Comparison of ENCODE assay signal across 8 cellular contexts in the genomic region with DNA sequence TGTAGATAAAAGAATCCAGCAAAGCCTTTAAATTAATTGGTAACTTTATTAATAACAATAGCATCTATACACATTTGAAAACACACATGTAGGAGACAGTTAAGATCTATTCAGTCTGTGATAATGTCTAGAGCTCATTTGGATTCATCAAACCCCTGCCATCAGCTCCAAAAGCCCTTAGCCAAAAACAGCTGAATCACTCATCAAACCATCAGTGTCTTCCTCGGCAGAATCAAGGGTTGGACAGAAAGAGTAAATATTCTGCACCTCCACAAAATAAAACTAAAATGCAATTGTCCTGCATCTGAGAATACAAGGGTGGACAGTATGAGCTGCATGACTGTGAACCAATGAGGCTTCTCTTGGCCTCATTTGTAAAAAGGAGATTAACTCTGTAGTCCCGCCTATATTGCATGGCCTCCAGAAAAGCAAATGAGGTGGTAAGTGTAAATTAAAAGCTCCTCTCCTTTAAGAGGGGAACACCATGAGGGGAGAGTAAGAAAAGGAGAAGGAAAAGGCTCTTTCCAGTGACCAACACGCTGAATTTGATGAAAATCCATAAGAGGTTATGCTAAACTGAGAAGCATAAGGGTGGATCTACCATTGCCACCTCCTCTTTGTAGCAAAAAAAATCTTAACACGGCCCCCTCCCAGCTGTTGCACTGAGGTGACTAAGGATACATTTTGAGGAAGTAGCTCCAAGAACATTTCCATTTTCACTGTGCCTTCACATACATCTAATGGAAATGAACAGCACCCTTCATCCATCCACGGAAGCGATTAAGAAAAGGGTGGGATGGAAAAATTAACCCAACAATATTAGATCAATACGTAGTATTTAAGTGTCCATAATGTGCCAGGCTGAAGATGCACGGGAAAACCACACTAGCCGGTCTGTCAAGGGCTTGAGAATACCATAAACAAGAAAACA. TPM values are rescaled to one million over a fixed set of nuclear protein-coding genes. Genes with fewer than 3 reads are reported as not detected.
DNase-seq lines count a peak whose midpoint lies in the region; ATAC-seq and TF ChIP-seq lines count a peak whose summit lies in the region.

No MANE protein-coding gene starts in this region.

- peak overlapping the region; percentile 43 for H3K18ac ChIP-seq in mesendoderm (ENCODE audit: low read length)

- in situ Hi-C loops in brain microvascular endothelial cell (cut with HindIII; ENCODE audit: low pct_ligation_motif_present, low sequenced_read_pairs), result no loop called here

- no peaks in the 10 kb centered on the region for H3K79me1 ChIP-seq in mesendoderm (ENCODE audit: low read length)

- H2AK5ac ChIP-seq in mesendoderm (ENCODE audit: low read length), result no peak overlapping the region

- H3F3A ChIP-seq in GM23338 (replicated peaks; ENCODE audit: low read depth), result peaks cover 12% of the 10 kb centered on the region; the same call in 1 of the 2 replicates

- peak overlapping the region; percentile 39 for H4K8ac ChIP-seq in mesendoderm (ENCODE audit: low read depth, low read length)

- peak; percentile 1; the same call in 1 of the 3 replicates for ATAC-seq in GM23338
- ATAC-seq in HG02588 (IDR thresholded peaks at IDR 0.05; ENCODE audit: unreplicated experiment), result no peak

- no peak overlapping the region for H3K27ac Mint-ChIP-seq in GM23338
- no peak overlapping the region for H3K27ac Mint-ChIP-seq in mesothelial cell of epicardium

- no peak for TF ChIP-seq CTCF in GM23338 (conservative IDR thresholded peaks at IDR 0.05; ENCODE audit: low read depth in 2 of 2)
- no peak for TF ChIP-seq CTCF in brain microvascular endothelial cell (IDR thresholded peaks at IDR 0.05; ENCODE audit: low read depth, low read length, missing control alignments)
- TF ChIP-seq CTCF in mesothelial cell of epicardium (IDR thresholded peaks at IDR 0.05; ENCODE audit: unreplicated experiment), result no peak

- H3K4me1 Mint-ChIP-seq in GM23338 (peaks cover 6% of the 10 kb centered on the region; the same call in 2 of the 3 replicates), mesothelial cell of epicardium (peaks cover 2% of the 10 kb centered on the region)

- H2AFZ ChIP-seq in GM23338, result no peak overlapping the region

- H3K9me3 Mint-ChIP-seq in GM23338 (no peaks in the 10 kb centered on the region), mesothelial cell of epicardium (no peaks in the 10 kb centered on the region)

- H3K79me2 ChIP-seq in GM23338 (replicated peaks; ENCODE audit: insufficient read depth), result 0 out of 2 replicates have a peak, but pooled peaks cover 7% of the 10 kb centered on the region
- H3K79me2 ChIP-seq in mesendoderm (ENCODE audit: control insufficient read depth, insufficient read depth, low read length), result no peaks in the 10 kb centered on the region

- peak overlapping the region; percentile 84 to 96 (median 90) for H3K4me2 ChIP-seq in BLaER1 treated with 17β-estradiol and CSF1 and Interleukin-3, amounts not matched to agents 10 nM and 100 nM
- peak overlapping the region; percentile 80 for H3K4me2 ChIP-seq in GM23338
- H3K4me2 ChIP-seq in mesendoderm (ENCODE audit: low read length), result peak overlapping the region; percentile 96

- no peak overlapping the region for H4K5ac ChIP-seq in mesendoderm (ENCODE audit: low read length)

- H3K36me3 Mint-ChIP-seq in GM23338 (ENCODE audit: low read depth) (no peaks in the 10 kb centered on the region), mesothelial cell of epicardium (no peaks in the 10 kb centered on the region)

- H3K9me2 ChIP-seq in GM23338 (ENCODE audit: insufficient read depth), result no peaks in the 10 kb centered on the region

- H3K9me3 ChIP-seq in BLaER1 treated with 17β-estradiol and CSF1 and Interleukin-3, amounts not matched to agents 10 nM and 100 nM (replicated peaks in 1 of 11), result no peaks in the 10 kb centered on the region

- H4K20me1 ChIP-seq in BLaER1 treated with 17β-estradiol and CSF1 and Interleukin-3, amounts not matched to agents 10 nM and 100 nM, result peaks cover 11 to 57% (median 27%) of the 10 kb centered on the region in 11 experiments; a peak in 15 of 22 replicates
- no peaks in the 10 kb centered on the region for H4K20me1 ChIP-seq in GM23338 (replicated peaks; ENCODE audit: insufficient read depth)

- H2BK120ac ChIP-seq in mesendoderm (ENCODE audit: low read depth, low read length), result no peak overlapping the region

- peaks cover 22 to 36% (median 26%) of the 10 kb centered on the region in 10 experiments for H3K4me1 ChIP-seq in BLaER1 treated with 17β-estradiol and CSF1 and Interleukin-3, amounts not matched to agents 10 nM and 100 nM
- H3K4me1 ChIP-seq in GM23338 (ENCODE audit: insufficient read depth) (peaks cover 3% of the 10 kb centered on the region; the same call in 1 of the 2 replicates), mesendoderm (ENCODE audit: control insufficient read depth, low read depth, low read length) (no peaks in the 10 kb centered on the region)

- no peaks in the 10 kb centered on the region for H3K36me3 ChIP-seq in BLaER1 treated with 17β-estradiol and CSF1 and Interleukin-3, amounts not matched to agents 10 nM and 100 nM
- H3K36me3 ChIP-seq in GM23338 (ENCODE audit: insufficient read depth) (no peaks in the 10 kb centered on the region), brain microvascular endothelial cell (replicated peaks) (no peaks in the 10 kb centered on the region), mesendoderm (ENCODE audit: control insufficient read depth, insufficient read depth, low read length) (no peaks in the 10 kb centered on the region)

- no peaks in the 10 kb centered on the region for H3K27me3 ChIP-seq in BLaER1 treated with 17β-estradiol and CSF1 and Interleukin-3, amounts not matched to agents 10 nM and 100 nM
- H3K27me3 ChIP-seq in GM23338 (ENCODE audit: insufficient read depth) (no peaks in the 10 kb centered on the region), brain microvascular endothelial cell (replicated peaks) (no peaks in the 10 kb centered on the region), mesendoderm (ENCODE audit: insufficient read depth, low read length, poor library complexity) (no peaks in the 10 kb centered on the region)

- H2BK5ac ChIP-seq in mesendoderm (ENCODE audit: low read length), result peak overlapping the region; percentile 69

- peak; percentile 35 for DNase-seq in GM23338 (ENCODE audit: low spot score)
- DNase-seq in NCI-H748 treated with DMSO at 0.1 percent for 48 hours (lab: John Stamatoyannopoulos, UW), result peak; percentile 32
- DNase-seq in brain microvascular endothelial cell, result peak; percentile 7
- DNase-seq in mesendoderm, result peak; percentile 74
- no peak for DNase-seq in HuH-7 (ENCODE audit: low spot score)
- no peak for DNase-seq in mesothelial cell of epicardium (ENCODE audit: low spot score in 2 of 2, unreplicated experiment in 2 of 2)

- H3K27ac ChIP-seq in BLaER1 treated with 17β-estradiol and CSF1 and Interleukin-3, amounts not matched to agents 10 nM and 100 nM, result peak overlapping the region; percentile 88 to 97 (median 94)
- H3K27ac ChIP-seq in GM23338 (ENCODE audit: low read depth), result peak overlapping the region; percentile 99
- H3K27ac ChIP-seq in brain microvascular endothelial cell, result peak overlapping the region; percentile 96
- peak overlapping the region; percentile 82 for H3K27ac ChIP-seq in mesendoderm (ENCODE audit: low read depth, low read length)

- H3K27me3 Mint-ChIP-seq in GM23338 (ENCODE audit: insufficient read depth, low read depth, poor library complexity) (peaks cover 2% of the 10 kb centered on the region), mesothelial cell of epicardium (ENCODE audit: low read depth) (no peaks in the 10 kb centered on the region)

- no peak overlapping the region for H2BK15ac ChIP-seq in mesendoderm (replicated peaks; ENCODE audit: low read depth)

- H3K56ac ChIP-seq in mesendoderm (ENCODE audit: low read length), result peak overlapping the region; percentile 94

- no peak overlapping the region for H3K23ac ChIP-seq in mesendoderm (ENCODE audit: low read length)

- H3K4me3 Mint-ChIP-seq in GM23338 (no peak overlapping the region), mesothelial cell of epicardium (no peak overlapping the region)

- peak overlapping the region; percentile 24 for H3K4ac ChIP-seq in mesendoderm (ENCODE audit: low read depth, low read length)

- peak overlapping the region; percentile 87 to 97 (median 94) for H3K9ac ChIP-seq in BLaER1 treated with 17β-estradiol and CSF1 and Interleukin-3, amounts not matched to agents 10 nM and 100 nM
- H3K9ac ChIP-seq in mesendoderm (ENCODE audit: low read length), result peak overlapping the region; percentile 66

- H3K4me3 ChIP-seq in BLaER1 treated with 17β-estradiol and CSF1 and Interleukin-3, amounts not matched to agents 10 nM and 100 nM, result peak overlapping the region; percentile 59 to 80 (median 76)
- H3K4me3 ChIP-seq in GM23338 (peak overlapping the region; percentile 87), brain microvascular endothelial cell (ENCODE audit: low read depth, low read length) (peak overlapping the region; percentile 68), mesendoderm (ENCODE audit: low read length) (peak overlapping the region; percentile 27)

- WGBS in mesendoderm (ENCODE audit: extremely low coverage, insufficient coverage, low lambda C conversion rate), result no CpG with 5 or more reads among the region's 9 CpGs

TF ChIP-seq in GM23338, 12 proteins besides CTCF, POLR2A, EP300 and RAD21 (continues in another document):
- TF ChIP-seq JUNB (IDR thresholded peaks at IDR 0.05; ENCODE audit: unreplicated experiment) (no peak), EZH2phosphoT487 (IDR thresholded peaks at IDR 0.05; ENCODE audit: unreplicated experiment) (no peak)

RNA-seq across cellular contexts. Expression of gene BOLA1, which starts 14.7 kb away (rescaled TPM):
- 13.4 and 18.4 TPM in 2 replicates for total RNA-seq in GM23338 (2014; rRNA removed; shearing (Covaris generic))
- 23.1 and 26.2 TPM in 2 replicates for polyA plus RNA-seq in GM23338 (2016; fragmentation: Nextera tagmentation; extraction: Ambion mirVana)
- 6.0 TPM for polyA plus RNA-seq in mesendoderm (2013, experiment 1 of 2)
- polyA plus RNA-seq in mesendoderm (2013, experiment 2 of 2), result 6.8 TPM
- total RNA-seq in mesothelial cell of epicardium, result 11.6 to 12.4 TPM (median 11.7 TPM) in 3 replicates

RNA-seq across cellular contexts. Expression of gene SV2A, which starts 32.9 kb away (rescaled TPM):
- 41.7 and 42.5 TPM in 2 replicates for total RNA-seq in GM23338 (2014; rRNA removed; shearing (Covaris generic))
- 17.3 and 17.8 TPM in 2 replicates for polyA plus RNA-seq in GM23338 (2016; fragmentation: Nextera tagmentation; extraction: Ambion mirVana)
- polyA plus RNA-seq in mesendoderm (2013, experiment 1 of 2), result 27.6 TPM
- 28.5 TPM for polyA plus RNA-seq in mesendoderm (2013, experiment 2 of 2)
- total RNA-seq in mesothelial cell of epicardium, result 19.1 to 20.3 TPM (median 19.6 TPM) in 3 replicates

RNA-seq across cellular contexts. Expression of gene SF3B4, which starts 42.9 kb away (rescaled TPM):
- total RNA-seq in GM23338 (2014; rRNA removed; shearing (Covaris generic)), result 48.7 and 49.2 TPM in 2 replicates
- polyA plus RNA-seq in GM23338 (2016; fragmentation: Nextera tagmentation; extraction: Ambion mirVana), result 84.0 and 85.7 TPM in 2 replicates
- 146 TPM for polyA plus RNA-seq in mesendoderm (2013, experiment 1 of 2)
- 148 TPM for polyA plus RNA-seq in mesendoderm (2013, experiment 2 of 2)
- 68.7 to 72.8 TPM (median 69.2 TPM) in 3 replicates for total RNA-seq in mesothelial cell of epicardium

RNA-seq across cellular contexts. Expression of gene MTMR11, which starts 52.0 kb away (rescaled TPM):
- total RNA-seq in GM23338 (2014; rRNA removed; shearing (Covaris generic)), result 1.8 and 2.4 TPM in 2 replicates
- 2.1 and 3.6 TPM in 2 replicates for polyA plus RNA-seq in GM23338 (2016; fragmentation: Nextera tagmentation; extraction: Ambion mirVana)
- 1.5 TPM for polyA plus RNA-seq in mesendoderm (2013, experiment 1 of 2)
- polyA plus RNA-seq in mesendoderm (2013, experiment 2 of 2), result 1.6 TPM
- total RNA-seq in mesothelial cell of epicardium, result 35.1 to 39.3 TPM (median 37.4 TPM) in 3 replicates

Comparison
In these comparisons a context has a peak if more than half of its experiments do, and no peak if none do; other contexts are left out.
1. H3K4me3 ChIP-seq: peak in every context shown above with its lines; median percentile 87 in GM23338; 76 in BLaER1 treated with 17β-estradiol and CSF1 and Interleukin-3, amounts not matched to agents 10 nM and 100 nM; 68 in brain microvascular endothelial cell; 27 in mesendoderm.
2. DNase-seq: peak in GM23338 (single experiment), NCI-H748 treated with DMSO at 0.1 percent for 48 hours (single experiment), brain microvascular endothelial cell (single experiment) and mesendoderm (single experiment); none in HuH-7 (single experiment) and mesothelial cell of epicardium (0 of 2).
3. Peak in every context shown above with its lines, with median percentiles within 50 percentile points of each other: H3K27ac ChIP-seq and H3K4me2 ChIP-seq.